Comparison of ENCODE assay signal across 8 cellular contexts in genomic region chr15:35545316-35545824, GRCh38. TPM values are rescaled to one million over a fixed set of nuclear protein-coding genes. Genes with fewer than 3 reads are reported as not detected.
DNase-seq lines count a peak whose midpoint lies in the region; ATAC-seq and TF ChIP-seq lines count a peak whose summit lies in the region.

No MANE protein-coding gene starts in this region.

- POLR2A ChIA-PET in A673 (lab: Charles Lee; ENCODE audit: low non-redundant PET): no interaction called here

- H3K27ac ChIP-seq in A673 (ENCODE audit: low read depth, low read length, poor library complexity, severe bottlenecking) (peak overlapping the region; percentile 98), adrenal gland (peak overlapping the region; percentile 61 to 99 (median 97)), right cardiac atrium (ENCODE audit: low read length) (peak overlapping the region; percentile 98), rectal smooth muscle tissue (ENCODE audit: low read depth, low read length) (peak overlapping the region; percentile 97)

- 1 to 2% (median 2%) methylated on average over 15 of the region's 15 CpGs for WGBS in adrenal gland, 4 donors
- WGBS in right cardiac atrium: 2% methylated on average over 15 of the region's 15 CpGs

- intact Hi-C loops in A673 (cut with micrococcal nuclease; ENCODE audit: unreplicated experiment) (no loop called here), adrenal gland (cut with DNase I) (no loop called here), right cardiac atrium (cut with DNase I) (loop anchor here in 2 of 4 donors (5.0 to 10.0 kb wide), 2 partner anchors 122 to 139 kb away; no protein-coding TSS in a partner anchor)

- CTCF ChIA-PET in A673 (lab: Charles Lee): interaction anchor here (1.1 kb wide), 1 partner anchor 207 kb away, joined by 3 read pairs; no protein-coding TSS in a partner anchor

- peaks cover 8% of the 10 kb centered on the region for H3K4me1 ChIP-seq in A673 (ENCODE audit: insufficient read depth, low read length, poor library complexity, severe bottlenecking)
- peaks cover 9 to 14% of the 10 kb centered on the region in 2 donors for H3K4me1 ChIP-seq in adrenal gland (replicated peaks in 1 of 2)
- no peaks in the 10 kb centered on the region for H3K4me1 ChIP-seq in right cardiac atrium (ENCODE audit: control insufficient read depth, insufficient read depth, low read length)
- H3K4me1 ChIP-seq in rectal smooth muscle tissue (ENCODE audit: control insufficient read depth, insufficient read depth, low read length): peaks cover 2% of the 10 kb centered on the region

- DNase-seq in A673 (ENCODE audit: low spot score): peak; percentile 62
- peak; percentile 63 for DNase-seq in NCI-H82 treated with DMSO at 0.1 percent for 48 hours (lab: John Stamatoyannopoulos, UW; ENCODE audit: unreplicated experiment)
- peak; percentile 44 to 76 (median 57) for DNase-seq in adrenal gland
- peak; percentile 60 to 86 (median 76) for DNase-seq in right cardiac atrium
- no peak for DNase-seq in midbrain (lab: John Stamatoyannopoulos, UW)

- BruUV-seq in A673 (replicated peaks; lab: Mats Ljungman, UMichigan): TSS peak; percentile 74

- ATAC-seq in GM18499 (IDR thresholded peaks at IDR 0.05; ENCODE audit: insufficient read depth, unreplicated experiment): peak; percentile 22
- peak; percentile 29 for ATAC-seq in HG02943 (IDR thresholded peaks at IDR 0.05; ENCODE audit: low read depth, unreplicated experiment)
- ATAC-seq in right cardiac atrium: peak; percentile 67 to 82

- no peak for TF ChIP-seq POLR2A in adrenal gland (IDR thresholded peaks at IDR 0.05)

- peak overlapping the region; percentile 64 for H3K4me3 ChIP-seq in A673 (ENCODE audit: low read depth, low read length, poor library complexity, severe bottlenecking)
- H3K4me3 ChIP-seq in adrenal gland: peak overlapping the region in 3 of 4 donors; percentile 21 to 73 (median 44)
- H3K4me3 ChIP-seq in right cardiac atrium (ENCODE audit: low read length): peak overlapping the region; percentile 57
- H3K4me3 ChIP-seq in rectal smooth muscle tissue (ENCODE audit: low read length): peak overlapping the region; percentile 79

- TF ChIP-seq CTCF in A673 (conservative IDR thresholded peaks at IDR 0.05; ENCODE audit: low read depth, low read length): no peak
- TF ChIP-seq CTCF in adrenal gland (IDR thresholded peaks at IDR 0.05): peak in 2 of 6 experiments; percentile 4 to 37

- H3K36me3 ChIP-seq in A673 (ENCODE audit: insufficient read depth, low read length, poor library complexity, severe bottlenecking) (no peaks in the 10 kb centered on the region), adrenal gland (replicated peaks in 1 of 2) (no peaks in the 10 kb centered on the region), rectal smooth muscle tissue (ENCODE audit: control insufficient read depth, insufficient read depth, low read length) (no peaks in the 10 kb centered on the region)

- H3K9ac ChIP-seq in rectal smooth muscle tissue (ENCODE audit: low read length): peak overlapping the region; percentile 28

- H3K9me3 ChIP-seq in A673 (ENCODE audit: low read depth, low read length, poor library complexity, severe bottlenecking) (no peaks in the 10 kb centered on the region), adrenal gland (replicated peaks in 1 of 3) (peaks cover 0 to 2% (median 0%) of the 10 kb centered on the region in 3 donors), right cardiac atrium (ENCODE audit: control insufficient read depth, low read length) (no peaks in the 10 kb centered on the region)

- H3K27me3 ChIP-seq in A673 (replicated peaks; ENCODE audit: insufficient read depth, low read depth, low read length, poor library complexity) (no peaks in the 10 kb centered on the region), adrenal gland (no peaks in the 10 kb centered on the region), right cardiac atrium (ENCODE audit: control insufficient read depth, insufficient read depth) (no peaks in the 10 kb centered on the region), rectal smooth muscle tissue (ENCODE audit: control insufficient read depth, insufficient read depth, low read length) (no peaks in the 10 kb centered on the region)

RNA-seq across cellular contexts. Expression of gene DPH6, which starts 0.6 kb away (rescaled TPM):
- total RNA-seq in A673 (2021): 25.7 and 29.2 TPM in 2 replicates
- total RNA-seq in adrenal gland: 10 to 100 TPM; 11.9 to 37.4 (median 17.5) TPM
- polyA plus RNA-seq in adrenal gland: 10 to 100 TPM in 1 of 3 donors, 1 to 10 TPM in 2; 5.0 to 11.5 (median 7.5) TPM
- total RNA-seq in right cardiac atrium: 10 to 100 TPM; 12.0 to 19.7 (median 15.6) TPM
- polyA plus RNA-seq in right cardiac atrium: 7.6 TPM

Comparison
In these comparisons a context has a peak if more than half of its experiments do, and no peak if none do; other contexts are left out.
1. ATAC-seq: peak in every context shown above with its lines; median percentile 74 in right cardiac atrium; 29 in HG02943; 22 in GM18499.